In the genomic region with DNA sequence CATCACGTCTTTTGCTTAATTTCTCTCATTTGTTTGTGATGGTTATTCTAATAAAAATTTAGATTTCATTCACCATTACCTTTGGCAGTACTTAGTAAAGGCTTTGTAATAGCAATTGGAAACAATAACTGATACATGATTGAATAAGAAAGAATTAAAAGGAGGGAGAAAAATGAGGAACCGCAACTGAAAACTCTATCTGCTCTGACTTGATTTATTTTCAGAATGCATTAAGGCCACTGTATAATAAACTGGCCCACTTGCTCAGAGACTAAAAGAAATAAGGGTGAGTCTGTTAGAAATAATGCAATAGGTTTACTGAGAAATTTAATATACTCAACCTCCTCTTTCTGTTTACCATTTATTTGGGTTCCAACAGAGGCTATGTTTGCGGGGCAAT, we compare ENCODE assay signal across 28 cellular contexts.
"Had no signal": no experiment of that assay in that cellular context is flagged by ENCODE, and none has a peak within 500 bp of the region (broad histone marks: within the 10 kb centered on the region; RNA-seq: fewer than 3 reads in every experiment).

No MANE protein-coding gene starts in this region.

- H3K4me1 ChIP-seq: colonic mucosa, esophagus muscularis mucosa, esophagus squamous epithelium, foreskin keratinocyte, gastrocnemius medialis, gastroesophageal sphincter, heart left ventricle, heart right ventricle had no signal

- H3K4me3 ChIP-seq: colonic mucosa, coronary artery, dorsolateral prefrontal cortex, esophagus muscularis mucosa, esophagus squamous epithelium, gastrocnemius medialis, gastroesophageal sphincter, heart left ventricle, heart right ventricle, hepatocyte had no signal

- FAIRE-seq: endometrium, endothelial cell of umbilical vein, frontal cortex had no signal

- H3K9me3 ChIP-seq: colonic mucosa, esophagus muscularis mucosa, esophagus squamous epithelium, gastrocnemius medialis, gastroesophageal sphincter, heart left ventricle had no signal

- H3K4me2 ChIP-seq: hepatocyte had no signal

- H2AFZ ChIP-seq: hepatocyte had no signal

- H3K36me3 ChIP-seq: colonic mucosa, esophagus muscularis mucosa, esophagus squamous epithelium, gastrocnemius medialis, gastroesophageal sphincter, heart left ventricle, heart right ventricle had no signal

- DNase-seq: colonic mucosa; cortex of kidney; dermis blood vessel endothelial cell; dorsolateral prefrontal cortex; effector CD4-positive, alpha-beta T cell; effector CD8-positive, alpha-beta T cell; effector memory CD4-positive, alpha-beta T cell; effector memory CD8-positive, alpha-beta T cell; endodermal cell; erythroblast; esophagus squamous epithelium; foreskin fibroblast; foreskin keratinocyte; foreskin melanocyte; gastrocnemius medialis; glutamatergic neuron; head of caudate nucleus; heart left ventricle; heart right ventricle had no signal

- H3K79me2 ChIP-seq: hepatocyte had no signal

- ATAC-seq: effector memory CD8-positive, alpha-beta T cell; esophagus mucosa; foreskin keratinocyte; gastrocnemius medialis; gastroesophageal sphincter; heart left ventricle; heart right ventricle had no signal

- H3K27me3 ChIP-seq: colonic mucosa, dorsolateral prefrontal cortex, esophagus muscularis mucosa, esophagus squamous epithelium, foreskin keratinocyte, gastrocnemius medialis, gastroesophageal sphincter, heart left ventricle, heart right ventricle, hepatocyte had no signal

- H3K27ac ChIP-seq: colonic mucosa, coronary artery, dorsolateral prefrontal cortex, epithelial cell of prostate, esophagus muscularis mucosa, esophagus squamous epithelium, foreskin keratinocyte, gastrocnemius medialis, gastroesophageal sphincter, heart left ventricle, heart right ventricle, hepatocyte had no signal
